ENCODE assay signal across 1 cellular context in the genomic region with DNA sequence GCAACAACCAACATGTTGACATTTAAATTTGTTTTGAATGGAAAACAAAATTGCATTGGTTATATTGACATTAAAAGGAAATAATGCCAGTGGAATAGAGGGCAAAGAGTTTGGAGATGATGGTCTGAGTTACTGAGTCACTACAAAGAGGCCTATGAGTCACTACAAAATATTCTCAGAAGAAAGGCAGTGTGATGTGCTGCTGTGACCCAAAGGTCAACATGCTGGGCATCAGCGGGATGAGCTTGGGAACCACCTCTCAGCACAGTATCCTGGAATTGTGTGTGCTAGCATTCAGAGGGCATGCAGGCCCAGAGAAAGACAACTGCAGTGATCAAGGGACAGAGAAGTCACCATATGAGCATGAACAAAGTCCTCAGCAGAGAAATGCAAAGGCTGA.
A peak's percentile ranks its signal among the peaks of the same experiment; 100 is the strongest.
TF ChIP-seq lines count a peak whose summit lies in the region.

No MANE protein-coding gene starts in this region.

TF ChIP-seq in SK-N-SH, 30 proteins besides CTCF, POLR2A, EP300 and RAD21:
- no peak for TF ChIP-seq YY1 (IDR thresholded peaks at IDR 0.05; ENCODE audit: low read depth)
- TF ChIP-seq SMC3 (IDR thresholded peaks at IDR 0.05; ENCODE audit: low read depth, low read length): no peak
- TF ChIP-seq, protein P1, sequence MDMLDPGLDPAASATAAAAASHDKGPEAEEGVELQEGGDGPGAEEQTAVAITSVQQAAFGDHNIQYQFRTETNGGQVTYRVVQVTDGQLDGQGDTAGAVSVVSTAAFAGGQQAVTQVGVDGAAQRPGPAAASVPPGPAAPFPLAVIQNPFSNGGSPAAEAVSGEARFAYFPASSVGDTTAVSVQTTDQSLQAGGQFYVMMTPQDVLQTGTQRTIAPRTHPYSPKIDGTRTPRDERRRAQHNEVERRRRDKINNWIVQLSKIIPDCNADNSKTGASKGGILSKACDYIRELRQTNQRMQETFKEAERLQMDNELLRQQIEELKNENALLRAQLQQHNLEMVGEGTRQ (IDR thresholded peaks at IDR 0.05; ENCODE audit: borderline replicate concordance, low read depth, low read length): no peak
- TF ChIP-seq CHD2 (IDR thresholded peaks at IDR 0.05; ENCODE audit: low read length, partially characterized antibody): no peak
- no peak for TF ChIP-seq MXI1 (IDR thresholded peaks at IDR 0.05; ENCODE audit: low read depth, low read length)
- TF ChIP-seq FOXJ3 (CRISPR knock-in tag; IDR thresholded peaks at IDR 0.05): no peak
- TF ChIP-seq RFX5 (IDR thresholded peaks at IDR 0.05; ENCODE audit: low read length): no peak
- TF ChIP-seq RXRA (IDR thresholded peaks at IDR 0.05; ENCODE audit: borderline replicate concordance, low read depth): peak; percentile 27; the same call in 1 of the 2 replicates
- peak; percentile 70; the same call in 1 of the 2 replicates for TF ChIP-seq FOSL2 (IDR thresholded peaks at IDR 0.05; ENCODE audit: borderline replicate concordance, low read depth)
- TF ChIP-seq JUND (IDR thresholded peaks at IDR 0.05): peak; percentile 47; the same call in 1 of the 2 replicates
